ENCODE assay signal across 1 cellular context in the genomic region with DNA sequence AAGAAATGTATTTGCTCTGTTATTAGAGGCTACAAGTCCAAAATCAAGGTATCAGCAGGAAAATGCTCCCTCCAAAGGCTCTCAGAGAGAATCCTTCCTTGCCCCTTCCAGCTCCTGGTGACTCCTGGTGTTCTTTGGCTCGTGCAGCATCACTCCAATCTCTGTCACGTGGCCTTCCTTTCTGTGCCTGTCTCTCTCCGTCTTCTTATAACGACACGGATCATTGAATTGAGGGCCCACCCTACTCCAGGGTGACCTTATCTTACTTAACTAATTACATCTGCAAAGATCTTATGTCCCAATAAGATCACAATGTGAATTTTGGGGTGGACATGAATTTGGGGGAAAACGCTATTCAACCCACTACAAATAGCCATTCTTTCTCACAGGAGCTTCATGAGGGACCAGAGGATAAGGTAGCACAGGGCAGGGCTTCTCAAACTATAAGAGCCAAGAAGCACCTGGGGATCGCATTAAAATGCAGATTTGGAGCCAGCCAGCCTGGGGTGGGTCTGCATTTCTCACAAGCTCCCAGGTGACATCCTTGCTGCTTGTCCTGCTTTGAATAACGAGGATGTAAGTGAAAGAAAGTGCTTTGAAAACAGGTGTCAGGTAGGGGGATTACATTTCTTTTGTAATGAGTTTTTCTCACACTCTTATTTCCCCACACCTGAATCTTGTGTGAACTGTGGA.
TF ChIP-seq lines count a peak whose summit lies in the region.

No MANE protein-coding gene starts in this region.

TF ChIP-seq in H1, 55 proteins besides CTCF, POLR2A, EP300 and RAD21:
- TF ChIP-seq KDM5A (IDR thresholded peaks at IDR 0.05; ENCODE audit: low read length) (no peak), FOSL1 (IDR thresholded peaks at IDR 0.05; ENCODE audit: insufficient read depth, low read depth, low read length) (no peak), SP2 (IDR thresholded peaks at IDR 0.05; ENCODE audit: low read length) (no peak), NANOG (IDR thresholded peaks at IDR 0.05; ENCODE audit: insufficient read depth, low read depth, low read length, poor library complexity, severe bottlenecking) (no peak), TCF12 (IDR thresholded peaks at IDR 0.05; ENCODE audit: low read depth, low read length) (0 out of 2 replicates have a peak, but pooled peaks have one; percentile 17), SAP30 (IDR thresholded peaks at IDR 0.05; ENCODE audit: insufficient read depth, insufficient replicate concordance, low read length) (no peak), SP1 (IDR thresholded peaks at IDR 0.05; ENCODE audit: low read depth, low read length) (no peak), EZH2 (IDR thresholded peaks at IDR 0.05; ENCODE audit: low read depth, low read length, severe bottlenecking) (no peak), GTF2F1 (IDR thresholded peaks at IDR 0.05; ENCODE audit: borderline replicate concordance, low read depth, low read length) (no peak), CTBP2 (IDR thresholded peaks at IDR 0.05; ENCODE audit: borderline replicate concordance, insufficient read depth, insufficient read length, low read length) (no peak), TBP (IDR thresholded peaks at IDR 0.05; ENCODE audit: low read depth, low read length) (no peak), SIN3A (conservative IDR thresholded peaks at IDR 0.05 in 1 of 2, IDR thresholded peaks at IDR 0.05 in 1 of 2; ENCODE audit: low read depth in 1 of 2, low read length in 2 of 2) (no peak), BCL11A (IDR thresholded peaks at IDR 0.05; ENCODE audit: low read depth in 2 of 2, low read length in 2 of 2) (no peak), CHD1 (IDR thresholded peaks at IDR 0.05; ENCODE audit: low read depth, low read length) (no peak), JUN (IDR thresholded peaks at IDR 0.05; ENCODE audit: low read depth, low read length) (no peak)
- TF ChIP-seq, protein P1, sequence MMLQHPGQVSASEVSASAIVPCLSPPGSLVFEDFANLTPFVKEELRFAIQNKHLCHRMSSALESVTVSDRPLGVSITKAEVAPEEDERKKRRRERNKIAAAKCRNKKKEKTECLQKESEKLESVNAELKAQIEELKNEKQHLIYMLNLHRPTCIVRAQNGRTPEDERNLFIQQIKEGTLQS (IDR thresholded peaks at IDR 0.05; ENCODE audit: insufficient read depth, low read depth, low read length) = no peak
- TF ChIP-seq, protein P2, sequence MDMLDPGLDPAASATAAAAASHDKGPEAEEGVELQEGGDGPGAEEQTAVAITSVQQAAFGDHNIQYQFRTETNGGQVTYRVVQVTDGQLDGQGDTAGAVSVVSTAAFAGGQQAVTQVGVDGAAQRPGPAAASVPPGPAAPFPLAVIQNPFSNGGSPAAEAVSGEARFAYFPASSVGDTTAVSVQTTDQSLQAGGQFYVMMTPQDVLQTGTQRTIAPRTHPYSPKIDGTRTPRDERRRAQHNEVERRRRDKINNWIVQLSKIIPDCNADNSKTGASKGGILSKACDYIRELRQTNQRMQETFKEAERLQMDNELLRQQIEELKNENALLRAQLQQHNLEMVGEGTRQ (IDR thresholded peaks at IDR 0.05; ENCODE audit: low read length) = peak; percentile 21; the same call in 1 of the 2 replicates
